ENCODE assay signal across 8 cellular contexts in genomic region chr6:25278557-25278913, GRCh38. TPM values are rescaled to one million over a fixed set of nuclear protein-coding genes. Genes with fewer than 3 reads are reported as not detected.
DNase-seq lines count a peak whose midpoint lies in the region; TF ChIP-seq lines count a peak whose summit lies in the region.

No MANE protein-coding gene starts in this region.

- peaks cover 17% of the 10 kb centered on the region for H3K23me2 ChIP-seq in H9 (ENCODE audit: insufficient read length, low read depth, low read length, poor library complexity, severe bottlenecking)

- H2BK20ac ChIP-seq in H9 (ENCODE audit: low read depth, low read length, poor library complexity, severe bottlenecking) = no peak overlapping the region

- H3K4ac ChIP-seq in H9 (ENCODE audit: low read depth, low read length) = no peak overlapping the region

- H3K9ac ChIP-seq in H9 (ENCODE audit: extremely low read depth, insufficient read length, low read length) (peak overlapping the region; percentile 59), OCI-LY1 (ENCODE audit: low read length) (peak overlapping the region; percentile 85; the same call in 1 of the 2 replicates), neural progenitor cell (no peak overlapping the region)

- no peak overlapping the region for H2BK15ac ChIP-seq in H9 (ENCODE audit: low read depth, low read length)

- no peak overlapping the region for H4K8ac ChIP-seq in H9 (replicated peaks; ENCODE audit: insufficient read length, low read depth, low read length)

- no peak overlapping the region for H2BK120ac ChIP-seq in H9 (ENCODE audit: low read depth, low read length, poor library complexity, severe bottlenecking)

- H3K27me3 Mint-ChIP-seq in H9 (ENCODE audit: low read depth) = no peaks in the 10 kb centered on the region; the same call in 1 of the 2 replicates
- peaks cover 8% of the 10 kb centered on the region for H3K27me3 Mint-ChIP-seq in neural progenitor cell (ENCODE audit: insufficient read depth, low read depth)

- H3K27ac ChIP-seq in H9 (ENCODE audit: insufficient read length, low read depth, low read length) (no peak overlapping the region), OCI-LY1 (ENCODE audit: low read depth, low read length, poor library complexity, severe bottlenecking) (no peak overlapping the region), neural progenitor cell (no peak overlapping the region)

- H3K9me3 ChIP-seq in H9 (ENCODE audit: control insufficient read depth, low read depth, low read length) (no peaks in the 10 kb centered on the region), OCI-LY1 (ENCODE audit: low read length) (no peaks in the 10 kb centered on the region), neural progenitor cell (ENCODE audit: low read depth) (no peaks in the 10 kb centered on the region)

- H3K14ac ChIP-seq in H9 (ENCODE audit: insufficient read depth, low read length) = no peak overlapping the region

- no peak overlapping the region for H3T11ph ChIP-seq in H9 (ENCODE audit: low read length)

- H3K79me2 ChIP-seq in H9 (ENCODE audit: insufficient read depth, low read length) = peaks cover 3% of the 10 kb centered on the region; the same call in 1 of the 2 replicates
- H3K79me2 ChIP-seq in OCI-LY1 (ENCODE audit: insufficient read depth, low read length) = peaks cover 23% of the 10 kb centered on the region
- peaks cover 17% of the 10 kb centered on the region for H3K79me2 ChIP-seq in neural progenitor cell (ENCODE audit: low read depth)

- H3K27ac Mint-ChIP-seq in H9 (peak overlapping the region; percentile 46 to 72 (median 68); a peak in 3 of 7 replicates), neural progenitor cell (peak overlapping the region; percentile 82)

- H3K36me3 ChIP-seq in OCI-LY1 (ENCODE audit: insufficient read depth, low read length) (0 out of 2 replicates have a peak, but pooled peaks cover 16% of the 10 kb centered on the region), neural progenitor cell (no peaks in the 10 kb centered on the region)

- H3K18ac ChIP-seq in H9 (ENCODE audit: insufficient read length, low read depth, low read length) = no peak overlapping the region

- H3K4me3 Mint-ChIP-seq in H9 (peak overlapping the region; percentile 93 to 96), neural progenitor cell (peak overlapping the region; percentile 90)

- DNase-seq in H9 (no peak), epithelial cell of esophagus (ENCODE audit: low read depth) (peak; percentile 55), neural progenitor cell (ENCODE audit: low spot score) (peak; percentile 62), medulla oblongata (ENCODE audit: extremely low spot score) (no peak), NCI-H1048 (lab: John Stamatoyannopoulos, UW) (no peak), middle frontal gyrus (ENCODE audit: extremely low spot score, low spot score) (no peak)

- H3K4me1 ChIP-seq in H9 (ENCODE audit: insufficient read depth, low read length) (0 out of 2 replicates have a peak, but pooled peaks cover 2% of the 10 kb centered on the region), OCI-LY1 (ENCODE audit: insufficient read depth, low read length, severe bottlenecking) (peaks cover 34% of the 10 kb centered on the region), neural progenitor cell (peaks cover 18% of the 10 kb centered on the region)

- H3K9me3 Mint-ChIP-seq in H9 (no peaks in the 10 kb centered on the region), neural progenitor cell (no peaks in the 10 kb centered on the region)

- H2BK12ac ChIP-seq in H9 (ENCODE audit: insufficient read length, low read depth, low read length) = no peak overlapping the region

- TF ChIP-seq CTCF in GM12875 (IDR thresholded peaks at IDR 0.05; ENCODE audit: borderline replicate concordance, insufficient read depth, low read depth, low read length) = no peak
- no peak for TF ChIP-seq CTCF in H9 (conservative IDR thresholded peaks at IDR 0.05)
- no peak for TF ChIP-seq CTCF in OCI-LY1 (IDR thresholded peaks at IDR 0.05; ENCODE audit: low read length)
- TF ChIP-seq CTCF in epithelial cell of esophagus (IDR thresholded peaks at IDR 0.05; ENCODE audit: insufficient read depth, low read depth, low read length, missing control alignments) = no peak
- no peak for TF ChIP-seq CTCF in neural progenitor cell (IDR thresholded peaks at IDR 0.05)

- H3K27me3 ChIP-seq in H9 (ENCODE audit: insufficient read depth, low read length) = no peaks in the 10 kb centered on the region
- H3K27me3 ChIP-seq in OCI-LY1 (ENCODE audit: insufficient read depth, low read length) = no peaks in the 10 kb centered on the region
- H3K27me3 ChIP-seq in neural progenitor cell = peaks cover 13% of the 10 kb centered on the region

- H2BK5ac ChIP-seq in H9 (ENCODE audit: insufficient read length, low read length) = no peak overlapping the region

- H3K4me1 Mint-ChIP-seq in H9 (peaks cover 26 to 30% of the 10 kb centered on the region in 2 experiments), neural progenitor cell (peaks cover 29% of the 10 kb centered on the region)

- no peaks in the 10 kb centered on the region for H3K9me2 ChIP-seq in OCI-LY1 (ENCODE audit: low read depth, low read length)

- H3K36me3 Mint-ChIP-seq in H9 (ENCODE audit: insufficient read depth in 1 of 3, low read depth in 3 of 3) (no peaks in the 10 kb centered on the region; a peak in 1 of 7 replicates), neural progenitor cell (peaks cover 4% of the 10 kb centered on the region)

- H3K4me3 ChIP-seq in GM12875 (ENCODE audit: low read depth, low read length) (peak overlapping the region; percentile 77), OCI-LY1 (ENCODE audit: low read depth, low read length, poor library complexity, severe bottlenecking) (peak overlapping the region; percentile 94), epithelial cell of esophagus (ENCODE audit: low read length) (peak overlapping the region; percentile 88), neural progenitor cell (peak overlapping the region; percentile 90)

- H4K20me1 ChIP-seq in H9 (ENCODE audit: control insufficient read depth, insufficient read depth, insufficient read length) (no peaks in the 10 kb centered on the region), OCI-LY1 (ENCODE audit: insufficient read depth, low read length) (no peaks in the 10 kb centered on the region), neural progenitor cell (ENCODE audit: low read depth) (no peaks in the 10 kb centered on the region)

- H2AK5ac ChIP-seq in H9 (ENCODE audit: insufficient read length, low read length) = no peak overlapping the region

- H4K5ac ChIP-seq in H9 (ENCODE audit: insufficient read length, low read depth, low read length) = no peak overlapping the region

- H3K79me1 ChIP-seq in H9 (ENCODE audit: insufficient read depth, low read depth, low read length, poor library complexity, severe bottlenecking) = no peaks in the 10 kb centered on the region

- H3F3A ChIP-seq in OCI-LY1 (ENCODE audit: insufficient read depth, low read length) (no peaks in the 10 kb centered on the region), neural progenitor cell (ENCODE audit: low read depth) (peaks cover 24% of the 10 kb centered on the region)

- WGBS in H9 (ENCODE audit: extremely low coverage, insufficient read length, low lambda C conversion rate) = no CpG with 5 or more reads among the region's 15 CpGs

- no peak overlapping the region for H2AFZ ChIP-seq in H9 (ENCODE audit: low read length)
- no peak overlapping the region for H2AFZ ChIP-seq in OCI-LY1 (ENCODE audit: low read length)
- H2AFZ ChIP-seq in neural progenitor cell (replicated peaks) = peak overlapping the region; percentile 97

- no peak overlapping the region for H3K56ac ChIP-seq in H9 (ENCODE audit: insufficient read length, low read depth, low read length)

- no peak overlapping the region for H4K91ac ChIP-seq in H9 (ENCODE audit: insufficient read length, low read depth, low read length)

- H3K23ac ChIP-seq in H9 (ENCODE audit: insufficient read length, low read depth, low read length) = no peak overlapping the region

- H3K4me2 ChIP-seq in H9 (ENCODE audit: insufficient read depth, insufficient read length, low read length) (peak overlapping the region; percentile 73), OCI-LY1 (ENCODE audit: low read length) (peak overlapping the region; percentile 89), neural progenitor cell (peak overlapping the region; percentile 97)

RNA-seq across cellular contexts. Expression of gene CARMIL1, which starts 0.6 kb away (rescaled TPM):
- total RNA-seq in H9 (2021) = 23.6 and 24.0 TPM in 2 replicates
- 11.0 and 13.3 TPM in 2 replicates for total RNA-seq in neural progenitor cell (ENCODE audit: low replicate concordance)

Comparison
In these comparisons a context has a peak if more than half of its experiments do, and no peak if none do; other contexts are left out.
1. DNase-seq: peak in epithelial cell of esophagus (single experiment) and neural progenitor cell (single experiment); none in H9 (single experiment), medulla oblongata (single experiment), NCI-H1048 (single experiment) and middle frontal gyrus (single experiment).
2. Peak in every context shown above with its lines, with median percentiles within 50 percentile points of each other: H3K4me3 ChIP-seq and H3K4me2 ChIP-seq.